ENCODE assay signal across 23 cellular contexts in the genomic region with DNA sequence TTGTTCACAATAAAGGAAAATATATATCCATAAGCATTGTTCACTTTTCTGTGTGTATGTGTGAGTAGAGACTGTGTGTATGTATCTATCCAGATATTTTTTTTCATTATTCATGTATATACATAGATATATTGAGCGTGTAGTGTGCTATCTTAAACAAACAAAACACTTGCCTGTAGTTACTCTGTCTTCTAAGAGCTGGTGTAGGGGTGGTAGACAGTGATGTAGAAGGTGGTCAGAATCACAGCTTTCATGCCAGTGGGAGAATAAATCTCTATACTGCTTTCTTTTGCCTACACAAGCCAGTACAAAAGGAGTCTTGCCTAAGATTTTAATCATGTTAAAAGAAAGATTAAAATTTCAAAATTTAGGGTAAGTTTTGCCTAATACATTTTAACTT.
"Had no signal": no experiment of that assay in that cellular context is flagged by ENCODE, and none has a peak within 500 bp of the region (broad histone marks: within the 10 kb centered on the region; RNA-seq: fewer than 3 reads in every experiment).

No MANE protein-coding gene starts in this region.

- H3K4me1 ChIP-seq: ascending aorta, esophagus muscularis mucosa, gastrocnemius medialis, testis had no signal

- H3K4me3 Mint-ChIP-seq: activated B cell treated with CpG ODN at 0.5 μM for 24 hours, type B pancreatic cell had no signal

- H3K27ac ChIP-seq: ascending aorta, brain microvascular endothelial cell, esophagus muscularis mucosa, gastrocnemius medialis, testis had no signal

- H3K9me3 Mint-ChIP-seq: activated B cell treated with CpG ODN at 0.5 μM for 24 hours had no signal

- H3K36me3 Mint-ChIP-seq: type B pancreatic cell had no signal

- H3K36me3 ChIP-seq: ascending aorta, brain microvascular endothelial cell, esophagus muscularis mucosa, gastrocnemius medialis had no signal

- H3K27ac Mint-ChIP-seq: activated B cell treated with CpG ODN at 0.5 μM for 24 hours, type B pancreatic cell had no signal

- H3K27me3 Mint-ChIP-seq: activated B cell treated with CpG ODN at 0.5 μM for 24 hours, type B pancreatic cell had no signal

- H3K4me3 ChIP-seq: ascending aorta, esophagus muscularis mucosa, gastrocnemius medialis, smooth muscle cell, testis had no signal

- DNase-seq: activated B cell treated with CpG ODN at 0.5 μM for 24 hours; activated CD4-positive, alpha-beta T cell treated with anti-CD3 and anti-CD28 coated beads for 4 hours; activated CD4-positive, alpha-beta T cell treated with anti-CD3 and anti-CD28 coated beads, Interleukin-2, amount 50 U/mL, for 48 hours; activated gamma-delta T cell; activated naive CD4-positive, alpha-beta T cell treated with anti-CD3 and anti-CD28 coated beads, Interleukin-2, amount 50 U/mL, for 16 hours; brain microvascular endothelial cell; caudate nucleus; effector memory CD4-positive, alpha-beta T cell; gastrocnemius medialis; hypothalamus; left ventricle myocardium superior; posterior cingulate gyrus; stimulated activated CD4-positive, alpha-beta T cell treated with anti-CD3 and anti-CD28 coated beads, Interleukin-2, amount 100 ng/mL, for 48 hours; stimulated activated CD8-positive, alpha-beta memory T cell treated with anti-CD3 and anti-CD28 coated beads, Interleukin-4, amount 100 ng/mL, for 48 hours; stimulated activated naive CD4-positive, alpha-beta T cell; T1000; testis had no signal

- FAIRE-seq: islet of Langerhans had no signal

- H3K4me2 ChIP-seq: smooth muscle cell had no signal

- H3K9me3 ChIP-seq: ascending aorta, esophagus muscularis mucosa, gastrocnemius medialis, testis had no signal

- H3K27me3 ChIP-seq: ascending aorta, brain microvascular endothelial cell, esophagus muscularis mucosa, gastrocnemius medialis, testis had no signal

- ATAC-seq: gastrocnemius medialis, left ventricle myocardium superior, sciatic nerve had no signal
